In the genomic region with DNA sequence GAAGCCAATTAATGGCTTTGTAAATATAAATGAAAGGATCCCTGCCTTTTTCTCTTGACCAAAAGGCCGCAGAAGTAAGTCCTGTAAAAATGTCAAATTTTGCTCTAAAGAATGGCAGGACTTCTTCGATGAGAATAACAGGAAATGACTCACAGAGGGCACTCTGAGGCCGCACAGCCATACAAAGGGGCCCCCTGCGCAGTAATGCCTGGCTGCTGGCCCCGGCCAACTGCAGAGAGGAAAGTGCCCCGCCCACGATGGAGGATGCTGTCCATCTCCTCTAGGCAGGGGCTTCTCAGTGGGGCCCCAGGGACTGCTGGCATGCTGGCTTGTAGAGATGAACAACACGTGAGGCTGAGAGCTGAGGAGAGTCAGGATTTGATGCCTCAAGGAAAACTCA, we compare ENCODE assay signal across 8 cellular contexts. TPM values are rescaled to one million over a fixed set of nuclear protein-coding genes. Genes with fewer than 3 reads are reported as not detected.
A peak's percentile ranks its signal among the peaks of the same experiment; 100 is the strongest.
DNase-seq lines count a peak whose midpoint lies in the region; ATAC-seq, FAIRE-seq and TF ChIP-seq lines count a peak whose summit lies in the region.

No MANE protein-coding gene starts in this region.

- H3K4me1 Mint-ChIP-seq in astrocyte (ENCODE audit: low read depth, unreplicated experiment): peaks cover 19% of the 10 kb centered on the region

- H3K9ac ChIP-seq in GM23248: no peak overlapping the region
- H3K9ac ChIP-seq in astrocyte (ENCODE audit: low read length): no peak overlapping the region

- peak; percentile 92 for DNase-seq in GM23248
- peak; percentile 44 for DNase-seq in NCI-H748 (lab: John Stamatoyannopoulos, UW; ENCODE audit: unreplicated experiment)
- peak; percentile 74 for DNase-seq in astrocyte (ENCODE audit: low read depth)
- DNase-seq in left lobe of liver (ENCODE audit: low spot score): no peak
- DNase-seq in tibial nerve (ENCODE audit: low spot score in 2 of 2): peak; percentile 9 to 28
- no peak for DNase-seq in NCI-H187 (lab: John Stamatoyannopoulos, UW)
- DNase-seq in NCI-H524 treated with DMSO at 0.1 percent for 48 hours (lab: John Stamatoyannopoulos, UW): no peak
- DNase-seq in amygdala (lab: John Stamatoyannopoulos, UW): no peak

- no peak overlapping the region for H3K4me3 Mint-ChIP-seq in astrocyte (ENCODE audit: unreplicated experiment)

- peaks cover 32% of the 10 kb centered on the region for H3K4me1 ChIP-seq in GM23248 (ENCODE audit: insufficient read depth)
- H3K4me1 ChIP-seq in astrocyte (ENCODE audit: insufficient read depth, low read length): peaks cover 39% of the 10 kb centered on the region
- peaks cover 0 to 23% (median 6%) of the 10 kb centered on the region in 4 donors for H3K4me1 ChIP-seq in tibial nerve

- H3K4me3 ChIP-seq in GM23248 (no peak overlapping the region), astrocyte (ENCODE audit: insufficient read depth, low read depth, low read length) (no peak overlapping the region), tibial nerve (no peak overlapping the region)

- no peak for FAIRE-seq in astrocyte (lab: Jason Lieb, UNC)

- H3K27me3 ChIP-seq in GM23248 (replicated peaks; ENCODE audit: insufficient read depth): no peaks in the 10 kb centered on the region
- H3K27me3 ChIP-seq in astrocyte (ENCODE audit: insufficient read depth, low read length): no peaks in the 10 kb centered on the region
- no peaks in the 10 kb centered on the region for H3K27me3 ChIP-seq in tibial nerve

- H3K79me2 ChIP-seq in GM23248 (ENCODE audit: insufficient read depth) (no peaks in the 10 kb centered on the region), astrocyte (ENCODE audit: insufficient read depth, low read length) (no peaks in the 10 kb centered on the region)

- TF ChIP-seq CTCF in astrocyte (IDR thresholded peaks at IDR 0.05; ENCODE audit: insufficient read depth, low read depth, low read length): no peak
- TF ChIP-seq CTCF in tibial nerve (IDR thresholded peaks at IDR 0.05): no peak

- in situ Hi-C loops in GM23248 (cut with MboI): no loop called here

- H3K27me3 Mint-ChIP-seq in astrocyte (ENCODE audit: low read depth, unreplicated experiment): peaks cover 19% of the 10 kb centered on the region

- H3F3A ChIP-seq in GM23248 (ENCODE audit: insufficient read depth): peaks cover 3% of the 10 kb centered on the region; the same call in 1 of the 2 replicates

- ATAC-seq in left lobe of liver: peak; percentile 50

- no peaks in the 10 kb centered on the region for H3K9me2 ChIP-seq in GM23248 (ENCODE audit: insufficient read depth)

- no peaks in the 10 kb centered on the region for H3K9me3 Mint-ChIP-seq in astrocyte (ENCODE audit: unreplicated experiment)

- TF ChIP-seq POLR2A in tibial nerve (IDR thresholded peaks at IDR 0.05): no peak

- no peaks in the 10 kb centered on the region for H3K9me3 ChIP-seq in GM23248 (ENCODE audit: low read depth)
- H3K9me3 ChIP-seq in astrocyte (ENCODE audit: insufficient read depth, low read depth, low read length): no peaks in the 10 kb centered on the region
- no peaks in the 10 kb centered on the region for H3K9me3 ChIP-seq in tibial nerve

- WGBS in GM23248 (ENCODE audit: low coverage in 1 of 2, low lambda C conversion rate in 2 of 2, missing lambda C conversion rate in 2 of 2), 2 experiments: 0 to 2% methylated on average over 8 of the region's 8 CpGs
- WGBS in tibial nerve, 2 donors: 3% methylated on average over 8 of the region's 8 CpGs

- TF ChIP-seq EP300 in tibial nerve (IDR thresholded peaks at IDR 0.05): peak in 1 of 2 donors; percentile 50

- H3K4me2 ChIP-seq in GM23248 (ENCODE audit: unreplicated experiment) (peak overlapping the region; percentile 82), astrocyte (ENCODE audit: low read length) (peak overlapping the region; percentile 64)

- H3K27ac ChIP-seq in GM23248 (no peak overlapping the region), astrocyte (ENCODE audit: low read depth, low read length) (peak overlapping the region; percentile 46), tibial nerve (peak overlapping the region in 2 of 4 donors; percentile 59 to 84)

- H4K20me1 ChIP-seq in GM23248 (ENCODE audit: insufficient read depth) (no peaks in the 10 kb centered on the region), astrocyte (ENCODE audit: insufficient read depth, low read length) (no peaks in the 10 kb centered on the region)

- H2AFZ ChIP-seq in GM23248 (0 out of 2 replicates have a peak overlapping the region, but pooled peaks have one; percentile 16), astrocyte (ENCODE audit: low read depth, low read length) (peak overlapping the region; percentile 31)

- H3K36me3 ChIP-seq in GM23248 (ENCODE audit: low read depth) (no peaks in the 10 kb centered on the region), astrocyte (ENCODE audit: insufficient read depth, low read length) (no peaks in the 10 kb centered on the region), tibial nerve (no peaks in the 10 kb centered on the region)

- no peaks in the 10 kb centered on the region for H3K36me3 Mint-ChIP-seq in astrocyte (ENCODE audit: low read depth, unreplicated experiment)

- H3K27ac Mint-ChIP-seq in astrocyte (ENCODE audit: unreplicated experiment): no peak overlapping the region

RNA-seq across cellular contexts. Expression of a gene that starts 18.1 kb away (rescaled TPM):
- total RNA-seq in GM23248 (2014; rRNA removed; shearing (Covaris generic)): not detected in 2 replicates
- not detected in 2 replicates for polyA plus RNA-seq in GM23248 (2016; fragmentation: Nextera tagmentation; extraction: Ambion mirVana)
- total RNA-seq in astrocyte (not detected in 2 replicates), left lobe of liver (not detected), tibial nerve (not detected)

Comparison
In these comparisons a context has a peak if more than half of its experiments do, and no peak if none do; other contexts are left out.
1. DNase-seq: peak in GM23248 (single experiment), NCI-H748 (single experiment), astrocyte (single experiment) and tibial nerve (2 of 2); none in left lobe of liver (single experiment), NCI-H187 (0 of 2), NCI-H524 treated with DMSO at 0.1 percent for 48 hours (single experiment) and amygdala (0 of 56).